Comparison of ENCODE assay signal across 8 cellular contexts in genomic region chr3:17841190-17841828, GRCh38.
DNase-seq lines count a peak whose midpoint lies in the region; ATAC-seq and TF ChIP-seq lines count a peak whose summit lies in the region.

No MANE protein-coding gene starts in this region.

- no peak for TF ChIP-seq POLR2A in prostate gland (IDR thresholded peaks at IDR 0.05)

- intact Hi-C loops in head of caudate nucleus (cut with DNase I), result loop anchor here (5.0 to 10.0 kb wide), 2 partner anchors 409 to 587 kb away; no protein-coding TSS in a partner anchor
- intact Hi-C loops in prostate gland (cut with DNase I), result loop anchor here (5.0 to 10.0 kb wide), 3 partner anchors 197 to 587 kb away; no protein-coding TSS in a partner anchor
- intact Hi-C loops in aorta (cut with DNase I), result loop anchor here (2.0 to 10.0 kb wide), 3 partner anchors 411 to 587 kb away; no protein-coding TSS in a partner anchor

- WGBS in prostate gland, result 19% methylated on average over 9 of the region's 9 CpGs
- 16 to 22% methylated on average over 9 of the region's 9 CpGs for WGBS in aorta, 2 donors

- DNase-seq in EH (ENCODE audit: low read depth) (peak; percentile 65), HuH-7.5 (ENCODE audit: low spot score) (peak; percentile 53), SK-N-DZ (ENCODE audit: low spot score) (peak; percentile 79), head of caudate nucleus (peak; percentile 63 to 94 (median 83)), prostate gland (ENCODE audit: low spot score) (peak; percentile 52), aorta (peak; percentile 62 to 91)
- peak; percentile 27 to 62 (median 60) for DNase-seq in activated naive CD4-positive, alpha-beta T cell (lab: John Stamatoyannopoulos, UW)

- H3K27ac ChIP-seq in prostate gland, result no peak overlapping the region
- no peak overlapping the region for H3K27ac ChIP-seq in aorta (ENCODE audit: low read depth in 1 of 2, low read length in 2 of 2)

- H3K4me1 ChIP-seq in prostate gland (replicated peaks), result no peaks in the 10 kb centered on the region
- H3K4me1 ChIP-seq in aorta (ENCODE audit: control insufficient read depth in 1 of 2, insufficient read depth in 2 of 2, low read length in 2 of 2), result peaks cover 0 to 2% of the 10 kb centered on the region in 2 donors

- ATAC-seq in GM21529 (IDR thresholded peaks at IDR 0.05; ENCODE audit: unreplicated experiment) (peak; percentile 91), aorta (ENCODE audit: low FRiP score) (peak; percentile 92)

- H3K9me3 ChIP-seq in prostate gland (no peaks in the 10 kb centered on the region), aorta (ENCODE audit: control insufficient read depth, low read length) (no peaks in the 10 kb centered on the region)

- no peaks in the 10 kb centered on the region for H3K27me3 ChIP-seq in prostate gland (replicated peaks; ENCODE audit: insufficient read depth)
- no peaks in the 10 kb centered on the region for H3K27me3 ChIP-seq in aorta (ENCODE audit: control insufficient read depth in 1 of 2, insufficient read depth in 2 of 2, low read length in 1 of 2)

- peak; percentile 72 to 85 (median 80) for TF ChIP-seq CTCF in prostate gland (IDR thresholded peaks at IDR 0.05)

- H3K36me3 ChIP-seq in prostate gland, result no peaks in the 10 kb centered on the region
- H3K36me3 ChIP-seq in aorta (ENCODE audit: control insufficient read depth in 1 of 2, insufficient read depth in 2 of 2, low read length in 1 of 2), result no peaks in the 10 kb centered on the region

- H3K4me3 ChIP-seq in prostate gland, result no peak overlapping the region
- H3K4me3 ChIP-seq in aorta (ENCODE audit: low read length in 2 of 2), result no peak overlapping the region
